ENCODE assay signal across 8 cellular contexts in the genomic region with DNA sequence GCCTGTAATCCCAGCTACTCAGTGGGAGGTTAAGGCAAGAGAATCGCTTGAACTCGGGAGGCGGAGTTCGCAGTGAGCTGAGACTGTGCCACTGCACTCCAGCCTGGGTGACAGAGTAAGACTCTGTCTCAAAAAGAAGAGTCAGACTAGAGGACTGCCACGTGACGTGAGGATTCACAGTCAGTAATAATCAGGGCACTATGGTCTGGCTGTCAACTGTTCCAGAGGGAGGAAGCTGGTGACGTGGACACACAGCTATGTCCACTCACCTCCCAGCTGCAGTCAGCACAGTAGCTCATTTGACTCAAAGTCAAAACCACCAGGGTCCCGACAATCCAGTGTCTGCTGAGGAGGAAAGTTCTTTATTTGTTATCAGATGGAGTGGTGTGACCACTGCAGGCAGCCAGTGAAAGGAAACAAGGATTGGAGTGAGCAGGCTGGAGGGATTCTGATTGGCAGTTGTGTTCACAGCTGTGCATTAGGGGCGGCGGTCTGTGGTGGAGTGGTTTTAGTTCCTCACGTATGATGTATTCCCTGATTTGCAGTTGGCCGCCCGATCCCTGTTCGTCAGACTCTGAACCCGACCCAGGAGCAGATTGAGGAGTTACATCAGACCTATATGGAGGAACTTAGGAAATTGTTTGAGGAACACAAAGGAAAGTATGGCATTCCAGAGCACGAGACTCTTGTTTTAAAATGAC. TPM values are rescaled to one million over a fixed set of nuclear protein-coding genes. Genes with fewer than 3 reads are reported as not detected.
DNase-seq lines count a peak whose midpoint lies in the region; ATAC-seq and TF ChIP-seq lines count a peak whose summit lies in the region.

No MANE protein-coding gene starts in this region.

- H3K27ac ChIP-seq in SJCRH30, result peak overlapping the region; percentile 89

- ATAC-seq in stimulated activated naive CD8-positive, alpha-beta T cell treated with anti-CD3 and anti-CD28 coated beads, Interleukin-15, Interleukin-2, amounts not matched to agents 100 U/mL and 50 U/mL, for 24 hours, result peak; percentile 37
- ATAC-seq in stimulated activated naive CD8-positive, alpha-beta T cell treated with anti-CD3 and anti-CD28 coated beads, Interleukin-15, amount 100 ng/mL, for 72 hours, result no peak
- peak; percentile 67 for ATAC-seq in HG03342 (IDR thresholded peaks at IDR 0.05; ENCODE audit: unreplicated experiment)
- ATAC-seq in HG03159 (IDR thresholded peaks at IDR 0.05; ENCODE audit: unreplicated experiment), result no peak

- no peaks in the 10 kb centered on the region for H3K27me3 ChIP-seq in SJCRH30

- no peaks in the 10 kb centered on the region for H3K9me3 Mint-ChIP-seq in stimulated activated naive CD8-positive, alpha-beta T cell treated with anti-CD3 and anti-CD28 coated beads, Interleukin-15, amount 100 ng/mL, for 72 hours

- H3K4me1 ChIP-seq in SJCRH30, result peaks cover 11% of the 10 kb centered on the region

- H3K27ac Mint-ChIP-seq in stimulated activated naive CD8-positive, alpha-beta T cell treated with anti-CD3 and anti-CD28 coated beads, Interleukin-15, amount 100 ng/mL, for 72 hours, result peak overlapping the region in 1 of 2 donors; percentile 11

- peaks cover 4% of the 10 kb centered on the region; the same call in 1 of the 2 replicates for H3K9me3 ChIP-seq in SJCRH30 (replicated peaks)

- TF ChIP-seq POLR2A in erythroblast (IDR thresholded peaks at IDR 0.05; ENCODE audit: low read length), result no peak

- peak; percentile 5 for DNase-seq in stimulated activated naive CD8-positive, alpha-beta T cell treated with anti-CD3 and anti-CD28 coated beads, Interleukin-15, Interleukin-2, amounts not matched to agents 100 U/mL and 50 U/mL, for 24 hours
- DNase-seq in stimulated activated naive CD8-positive, alpha-beta T cell treated with anti-CD3 and anti-CD28 coated beads, Interleukin-15, amount 100 ng/mL, for 72 hours, result no peak
- peak; percentile 99 to 100 for DNase-seq in SJCRH30
- peak; percentile 3 for DNase-seq in erythroblast (lab: John Stamatoyannopoulos, UW)
- peak; percentile 100 for DNase-seq in myocyte (ENCODE audit: low read depth)
- DNase-seq in HK-2 (ENCODE audit: unreplicated experiment), result no peak

- peaks cover 33% of the 10 kb centered on the region for H3K27me3 Mint-ChIP-seq in stimulated activated naive CD8-positive, alpha-beta T cell treated with anti-CD3 and anti-CD28 coated beads, Interleukin-15, amount 100 ng/mL, for 72 hours

- peaks cover 18% of the 10 kb centered on the region for H3K4me1 Mint-ChIP-seq in stimulated activated naive CD8-positive, alpha-beta T cell treated with anti-CD3 and anti-CD28 coated beads, Interleukin-15, amount 100 ng/mL, for 72 hours

- H3K36me3 ChIP-seq in SJCRH30, result no peaks in the 10 kb centered on the region

- peak overlapping the region; percentile 15 for H3K4me3 ChIP-seq in SJCRH30

- H3K4me3 Mint-ChIP-seq in stimulated activated naive CD8-positive, alpha-beta T cell treated with anti-CD3 and anti-CD28 coated beads, Interleukin-15, amount 100 ng/mL, for 72 hours, result no peak overlapping the region

RNA-seq across cellular contexts. Expression of gene MOGAT1, which starts 37.9 kb away (rescaled TPM):
- not detected in 2 replicates for total RNA-seq in SJCRH30 (2014; rRNA removed; shearing (Covaris generic))
- total RNA-seq in myocyte, result not detected in 2 replicates
- polyA plus RNA-seq in myocyte (2012), result not detected

RNA-seq across cellular contexts. Expression of gene FARSB, which starts 53.4 kb away (rescaled TPM):
- total RNA-seq in SJCRH30 (2014; rRNA removed; shearing (Covaris generic)), result 76.0 and 78.9 TPM in 2 replicates
- total RNA-seq in myocyte, result 32.8 and 34.3 TPM in 2 replicates
- polyA plus RNA-seq in myocyte (2012), result 19.2 TPM

Comparison
In these comparisons a context has a peak if more than half of its experiments do, and no peak if none do; other contexts are left out.
1. ATAC-seq: peak in stimulated activated naive CD8-positive, alpha-beta T cell treated with anti-CD3 and anti-CD28 coated beads, Interleukin-15, Interleukin-2, amounts not matched to agents 100 U/mL and 50 U/mL, for 24 hours (single experiment) and HG03342 (single experiment); none in stimulated activated naive CD8-positive, alpha-beta T cell treated with anti-CD3 and anti-CD28 coated beads, Interleukin-15, amount 100 ng/mL, for 72 hours (single experiment) and HG03159 (single experiment).
2. DNase-seq: peak in stimulated activated naive CD8-positive, alpha-beta T cell treated with anti-CD3 and anti-CD28 coated beads, Interleukin-15, Interleukin-2, amounts not matched to agents 100 U/mL and 50 U/mL, for 24 hours (single experiment), SJCRH30 (2 of 2), erythroblast (2 of 2) and myocyte (single experiment); none in stimulated activated naive CD8-positive, alpha-beta T cell treated with anti-CD3 and anti-CD28 coated beads, Interleukin-15, amount 100 ng/mL, for 72 hours (0 of 2) and HK-2 (single experiment).